In genomic region chr9:94286056-94286455, GRCh38 we compare ENCODE assay signal across 14 cellular contexts. TPM values are rescaled to one million over a fixed set of nuclear protein-coding genes. Genes with fewer than 3 reads are reported as not detected.
DNase-seq lines count a peak whose midpoint lies in the region; ATAC-seq and TF ChIP-seq lines count a peak whose summit lies in the region.
"Had no signal": no experiment of that assay in that cellular context is flagged by ENCODE, and none has a peak within 500 bp of the region (broad histone marks: within the 10 kb centered on the region; RNA-seq: fewer than 3 reads in every experiment).

No MANE protein-coding gene starts in this region.

- no peak overlapping the region for H3K9ac ChIP-seq in IMR-90 (ENCODE audit: low read depth, low read length)
- H3K9ac ChIP-seq: BLaER1 treated with 17β-estradiol and CSF1 and Interleukin-3, amounts not matched to agents 10 nM and 100 nM had no signal

- H2BK20ac ChIP-seq in IMR-90 (ENCODE audit: low read depth, low read length) = no peak overlapping the region

- no peaks in the 10 kb centered on the region; the same call in 1 of the 2 replicates for H3K9me1 ChIP-seq in IMR-90 (ENCODE audit: insufficient read depth, low read length)

- CTCF ChIA-PET in IMR-90 (lab: Yijun Ruan, JAX) = interaction anchor here (0.6 kb wide), 1 partner anchor 986 kb away, joined by 3 read pairs; no protein-coding TSS in a partner anchor

- H3K9me3 Mint-ChIP-seq in osteocyte (ENCODE audit: unreplicated experiment) = no peaks in the 10 kb centered on the region

- no peak overlapping the region for H2BK15ac ChIP-seq in IMR-90 (ENCODE audit: low read depth, low read length)

- H2BK120ac ChIP-seq in IMR-90 (ENCODE audit: low read depth, low read length) = no peak overlapping the region

- TF ChIP-seq RAD21 in IMR-90 (IDR thresholded peaks at IDR 0.05; ENCODE audit: low read length) = no peak

- no peak overlapping the region for H3K4me3 ChIP-seq in IMR-90 (ENCODE audit: insufficient read depth, low read depth, low read length)
- H3K4me3 ChIP-seq: BLaER1 treated with 17β-estradiol and CSF1 and Interleukin-3, amounts not matched to agents 10 nM and 100 nM; GM23338; HAP-1 had no signal

- H2AK5ac ChIP-seq in IMR-90 (ENCODE audit: low read depth, low read length) = no peak overlapping the region

- H4K8ac ChIP-seq in IMR-90 (ENCODE audit: low read depth in 2 of 2, low read length in 2 of 2) = no peak overlapping the region

- H4K91ac ChIP-seq in IMR-90 (ENCODE audit: insufficient read depth, low read depth, low read length) = no peak overlapping the region

- intact Hi-C loops in IMR-90 (cut with micrococcal nuclease) = no loop called here

- no peak overlapping the region for H3K4me3 Mint-ChIP-seq in osteocyte (ENCODE audit: unreplicated experiment)
- H3K4me3 Mint-ChIP-seq: CD4-positive, CD25-positive, alpha-beta regulatory T cell; GM23338 had no signal

- POLR2A ChIA-PET in IMR-90 (lab: Charles Lee; ENCODE audit: unreplicated experiment) = no interaction called here

- BruUV-seq in IMR-90 (replicated peaks; lab: Mats Ljungman, UMichigan) = no TSS peak

- H3K14ac ChIP-seq in IMR-90 (replicated peaks; ENCODE audit: low read depth, low read length) = no peak overlapping the region

- peaks cover 23% of the 10 kb centered on the region for H3K36me3 Mint-ChIP-seq in osteocyte (ENCODE audit: unreplicated experiment)

- H3K23ac ChIP-seq in IMR-90 (ENCODE audit: low read depth, low read length) = no peak overlapping the region

- H3K79me1 ChIP-seq in IMR-90 (ENCODE audit: low read depth in 1 of 2, low read length in 2 of 2) = 0 out of 4 replicates have a peak, but pooled peaks cover 0 to 4% of the 10 kb centered on the region in 2 experiments

- no peaks in the 10 kb centered on the region for H3K9me3 ChIP-seq in IMR-90 (ENCODE audit: control insufficient read depth, insufficient read depth, low read length)
- H3K9me3 ChIP-seq: HAP-1 had no signal

- H3K4me1 ChIP-seq in IMR-90 (ENCODE audit: control insufficient read depth, insufficient read depth, low read length) = peaks cover 6% of the 10 kb centered on the region; the same call in 1 of the 2 replicates
- H3K4me1 ChIP-seq: BLaER1 treated with 17β-estradiol and CSF1 and Interleukin-3, amounts not matched to agents 10 nM and 100 nM; HAP-1 had no signal

- TF ChIP-seq POLR2A in IMR-90 (IDR thresholded peaks at IDR 0.05; ENCODE audit: low read depth, low read length) = no peak

- peak; percentile 21 for DNase-seq in A172 (ENCODE audit: low spot score)
- DNase-seq in IMR-90 = no peak
- DNase-seq in iris pigment epithelial cell (ENCODE audit: low read depth) = peak; percentile 36
- DNase-seq in osteocyte (ENCODE audit: extremely low spot score, unreplicated experiment) = no peak
- no peak for DNase-seq in caudate nucleus (lab: John Stamatoyannopoulos, UW)
- no peak for DNase-seq in cerebellar nuclear complex (lab: John Stamatoyannopoulos, UW)
- DNase-seq in activated CD4-positive, CD25-positive, alpha-beta regulatory T cell treated with anti-CD3 and anti-CD28 coated beads, Interleukin-2, amount 50 U/mL, for 72 hours = no peak
- DNase-seq: CD4-positive, CD25-positive, alpha-beta regulatory T cell; DMS53 had no signal

- H3K4me2 ChIP-seq in IMR-90 (ENCODE audit: low read depth, low read length) = no peak overlapping the region
- H3K4me2 ChIP-seq: BLaER1 treated with 17β-estradiol and CSF1 and Interleukin-3, amounts not matched to agents 10 nM and 100 nM; GM23338 had no signal

- in situ Hi-C loops in IMR-90 (cut with MboI; ENCODE audit: low sequenced_read_pairs) = no loop called here

- no peak overlapping the region for H2BK5ac ChIP-seq in IMR-90 (ENCODE audit: low read depth, low read length, poor library complexity, severe bottlenecking)

- H3K27me3 Mint-ChIP-seq in osteocyte (ENCODE audit: unreplicated experiment) = no peaks in the 10 kb centered on the region
- H3K27me3 Mint-ChIP-seq: CD4-positive, CD25-positive, alpha-beta regulatory T cell had no signal

- no peaks in the 10 kb centered on the region for H3K36me3 ChIP-seq in IMR-90 (ENCODE audit: control insufficient read depth, insufficient read depth, low read length)

- peaks cover 24% of the 10 kb centered on the region for H3K4me1 Mint-ChIP-seq in osteocyte (ENCODE audit: unreplicated experiment)

- H2AK9ac ChIP-seq in IMR-90 (replicated peaks; ENCODE audit: low read depth, low read length, poor library complexity) = no peak overlapping the region

- H3K27ac Mint-ChIP-seq in osteocyte (ENCODE audit: unreplicated experiment) = peak overlapping the region; percentile 4
- H3K27ac Mint-ChIP-seq: GM23338 had no signal

- TF ChIP-seq CTCF in IMR-90 (conservative IDR thresholded peaks at IDR 0.05; ENCODE audit: low read depth, low read length) = no peak
- no peak for TF ChIP-seq CTCF in osteocyte (IDR thresholded peaks at IDR 0.05)

- no CpG with 5 or more reads among the region's 3 CpGs for WGBS in IMR-90 (ENCODE audit: extremely low coverage in 2 of 2, insufficient read length in 1 of 2), 2 experiments

- no peak overlapping the region for H3K56ac ChIP-seq in IMR-90 (ENCODE audit: extremely low read depth, insufficient read depth, low read length)

- H2AFZ ChIP-seq in IMR-90 (replicated peaks; ENCODE audit: low read length, poor library complexity) = no peak overlapping the region
- H2AFZ ChIP-seq: GM23338 had no signal

- no peak overlapping the region for H3K18ac ChIP-seq in IMR-90 (ENCODE audit: low read depth, low read length)

- no peak overlapping the region for H3K4ac ChIP-seq in IMR-90 (ENCODE audit: low read depth, low read length)

- no peaks in the 10 kb centered on the region for H4K20me1 ChIP-seq in IMR-90 (ENCODE audit: insufficient read depth, low read length)
- H4K20me1 ChIP-seq: BLaER1 treated with 17β-estradiol and CSF1 and Interleukin-3, amounts not matched to agents 10 nM and 100 nM had no signal

- H4K5ac ChIP-seq in IMR-90 (ENCODE audit: low read depth, low read length) = no peak overlapping the region

- 0 out of 2 replicates have a peak, but pooled peaks have one; percentile 16 for ATAC-seq in IMR-90 (ENCODE audit: low read depth)
- ATAC-seq: GM23338, HepG2 had no signal

- no peaks in the 10 kb centered on the region for H3K27me3 ChIP-seq in IMR-90 (ENCODE audit: control insufficient read depth, insufficient read depth, low read length)
- H3K27me3 ChIP-seq: BLaER1 treated with 17β-estradiol and CSF1 and Interleukin-3, amounts not matched to agents 10 nM and 100 nM had no signal

- dilution Hi-C loops in IMR-90 (cut with HindIII; ENCODE audit: low sequenced_read_pairs, unreplicated experiment) = no loop called here

- H3K27ac ChIP-seq in IMR-90 (ENCODE audit: insufficient read depth, low read length) = no peak overlapping the region
- H3K27ac ChIP-seq in caudate nucleus (ENCODE audit: low read depth, low read length) = no peak overlapping the region
- H3K27ac ChIP-seq: 22Rv1; BLaER1 treated with 17β-estradiol and CSF1 and Interleukin-3, amounts not matched to agents 10 nM and 100 nM had no signal

TF ChIP-seq in IMR-90, 13 proteins besides CTCF, POLR2A, EP300 and RAD21:
- TF ChIP-seq RCOR1 (IDR thresholded peaks at IDR 0.05; ENCODE audit: insufficient replicate concordance, low read length) = no peak
- no peak for TF ChIP-seq CEBPB (IDR thresholded peaks at IDR 0.05; ENCODE audit: low read depth, low read length)
- TF ChIP-seq BHLHE40 (IDR thresholded peaks at IDR 0.05; ENCODE audit: low read depth, low read length) = no peak
- no peak for TF ChIP-seq RFX5 (IDR thresholded peaks at IDR 0.05; ENCODE audit: low read depth, low read length)
- TF ChIP-seq MXI1 (IDR thresholded peaks at IDR 0.05; ENCODE audit: borderline replicate concordance, low read depth, low read length) = no peak
- no peak for TF ChIP-seq MAZ (IDR thresholded peaks at IDR 0.05; ENCODE audit: borderline replicate concordance, low read depth, low read length)
- TF ChIP-seq USF2 (IDR thresholded peaks at IDR 0.05; ENCODE audit: low read depth, low read length) = no peak
- TF ChIP-seq CHD1 (IDR thresholded peaks at IDR 0.05; ENCODE audit: low read depth, low read length) = no peak
- no peak for TF ChIP-seq NFE2L2 (IDR thresholded peaks at IDR 0.05; ENCODE audit: low read depth, low read length)
- TF ChIP-seq, protein P1, sequence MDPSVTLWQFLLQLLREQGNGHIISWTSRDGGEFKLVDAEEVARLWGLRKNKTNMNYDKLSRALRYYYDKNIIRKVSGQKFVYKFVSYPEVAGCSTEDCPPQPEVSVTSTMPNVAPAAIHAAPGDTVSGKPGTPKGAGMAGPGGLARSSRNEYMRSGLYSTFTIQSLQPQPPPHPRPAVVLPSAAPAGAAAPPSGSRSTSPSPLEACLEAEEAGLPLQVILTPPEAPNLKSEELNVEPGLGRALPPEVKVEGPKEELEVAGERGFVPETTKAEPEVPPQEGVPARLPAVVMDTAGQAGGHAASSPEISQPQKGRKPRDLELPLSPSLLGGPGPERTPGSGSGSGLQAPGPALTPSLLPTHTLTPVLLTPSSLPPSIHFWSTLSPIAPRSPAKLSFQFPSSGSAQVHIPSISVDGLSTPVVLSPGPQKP (IDR thresholded peaks at IDR 0.05; ENCODE audit: borderline replicate concordance, low read depth, low read length) = no peak
- TF ChIP-seq SMC3 (IDR thresholded peaks at IDR 0.05; ENCODE audit: low read depth, low read length) = no peak
- no peak for TF ChIP-seq FOS (IDR thresholded peaks at IDR 0.05; ENCODE audit: low read depth, low read length)
- TF ChIP-seq MAFK (IDR thresholded peaks at IDR 0.05; ENCODE audit: low read depth, low read length) = no peak

RNA-seq across cellular contexts. Expression of gene ZNF169, which starts 27.0 kb away (rescaled TPM):
- 2.2 and 3.2 TPM in 2 replicates for total RNA-seq in A172 (2014; rRNA removed; shearing (Covaris generic))
- total RNA-seq in IMR-90 (2012; rRNA removed) (2.7 and 4.4 TPM in 2 replicates), osteocyte (4.7 and 6.1 TPM in 2 replicates)
- 2.0 and 3.2 TPM in 2 replicates for polyA plus RNA-seq in IMR-90 (2012; rRNA removed)
- 0.32 and 0.91 TPM in 2 replicates for polyA plus RNA-seq in IMR-90 (2012; cell fraction: cytosol; rRNA removed)
- 9.9 and 21.8 TPM in 2 replicates for polyA plus RNA-seq in IMR-90 (2012; cell fraction: nucleus; rRNA removed; ENCODE audit: low replicate concordance)

RNA-seq across cellular contexts. Expression of gene NUTM2F, which starts 42.4 kb away (rescaled TPM):
- total RNA-seq in A172 (2014; rRNA removed; shearing (Covaris generic)) = not detected in 2 replicates
- not detected in 2 replicates for total RNA-seq in IMR-90 (2012; rRNA removed)
- polyA plus RNA-seq in IMR-90 (2012; rRNA removed) = not detected in 2 replicates
- not detected in 2 replicates for polyA plus RNA-seq in IMR-90 (2012; cell fraction: cytosol; rRNA removed)
- polyA plus RNA-seq in IMR-90 (2012; cell fraction: nucleus; rRNA removed; ENCODE audit: low replicate concordance) = not detected in 2 replicates
- total RNA-seq in osteocyte = not detected in 2 replicates
- total RNA-seq: CD4-positive, CD25-positive, alpha-beta regulatory T cell had no signal
- polyA plus RNA-seq: CD4-positive, CD25-positive, alpha-beta regulatory T cell; HepG2 had no signal

Comparison
In these comparisons a context has a peak if more than half of its experiments do, and no peak if none do; other contexts are left out.
1. DNase-seq: peak in A172 (single experiment) and iris pigment epithelial cell (single experiment); none in IMR-90 (single experiment), osteocyte (single experiment), caudate nucleus (0 of 61), cerebellar nuclear complex (0 of 2) and activated CD4-positive, CD25-positive, alpha-beta regulatory T cell treated with anti-CD3 and anti-CD28 coated beads, Interleukin-2, amount 50 U/mL, for 72 hours (single experiment).